Comparison of ENCODE assay signal across 30 cellular contexts in the genomic region with DNA sequence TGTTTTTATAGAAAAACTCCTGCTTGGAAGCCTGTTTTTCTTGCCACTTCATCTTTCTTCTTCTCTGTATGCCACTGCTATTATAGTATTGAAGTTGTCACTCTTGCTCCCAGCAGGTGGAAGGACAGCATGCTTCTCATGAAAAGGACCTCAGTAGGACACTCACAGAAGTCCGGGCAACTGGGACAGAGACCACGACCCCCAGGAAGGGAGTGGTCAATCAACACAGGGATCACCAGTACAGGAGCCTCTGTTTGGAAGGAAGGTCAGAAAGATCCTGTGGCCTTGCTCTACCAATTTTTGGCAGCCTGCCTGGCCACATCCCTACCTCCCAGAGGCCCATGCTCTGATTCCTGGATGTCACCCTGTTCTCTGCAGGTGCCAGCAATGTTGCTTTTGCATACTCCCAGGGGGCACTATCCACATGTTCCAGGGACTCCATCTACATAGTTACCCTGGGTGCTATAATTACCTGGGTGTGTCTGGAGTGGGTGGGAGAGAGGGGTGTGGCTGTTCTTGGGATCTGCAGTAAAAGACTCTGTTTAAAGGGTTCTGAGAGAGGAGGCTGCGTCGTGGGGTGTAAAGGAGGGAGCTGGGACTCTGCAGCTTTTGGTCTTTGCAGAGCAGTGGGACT. TPM values are rescaled to one million over a fixed set of nuclear protein-coding genes. Genes with fewer than 3 reads are reported as not detected.
DNase-seq lines count a peak whose midpoint lies in the region; ATAC-seq and TF ChIP-seq lines count a peak whose summit lies in the region.
"Had no signal": no experiment of that assay in that cellular context is flagged by ENCODE, and none has a peak within 500 bp of the region (broad histone marks: within the 10 kb centered on the region; RNA-seq: fewer than 3 reads in every experiment).

No MANE protein-coding gene starts in this region.

- TF ChIP-seq CTCF in osteocyte (IDR thresholded peaks at IDR 0.05) (no peak), spleen (IDR thresholded peaks at IDR 0.05 in 8 of 11, conservative IDR thresholded peaks at IDR 0.05 in 3 of 11) (no peak)

- no peak for TF ChIP-seq POLR2A in spleen (IDR thresholded peaks at IDR 0.05)

- H3K4me3 ChIP-seq in spleen = no peak overlapping the region
- H3K4me3 ChIP-seq: BLaER1 treated with 17β-estradiol and CSF1 and Interleukin-3, amounts not matched to agents 10 nM and 100 nM; left lung; Peyer's patch; sigmoid colon; SJSA1; suprapubic skin; uterus had no signal

- H3K36me3 ChIP-seq in spleen = no peaks in the 10 kb centered on the region
- H3K36me3 ChIP-seq: BLaER1 treated with 17β-estradiol and CSF1 and Interleukin-3, amounts not matched to agents 10 nM and 100 nM; left lung; Peyer's patch; sigmoid colon; SJSA1; suprapubic skin; uterus had no signal

- no peaks in the 10 kb centered on the region for H3K9me3 Mint-ChIP-seq in osteocyte (ENCODE audit: unreplicated experiment)
- H3K9me3 Mint-ChIP-seq: dendritic cell treated with granulocyte-macrophage colony-stimulating factor and Interleukin-4, amounts not matched to agents 40 ng/mL and 50 ng/mL, for 4 days; stimulated activated naive B cell treated with anti-CD40 and anti-IgM and Interleukin-4, amounts not matched to agents 10 μg/mL and 1 μg/mL and 100 μg/mL, for 72 hours; T-cell had no signal

- ATAC-seq in HG03108 (IDR thresholded peaks at IDR 0.05; ENCODE audit: unreplicated experiment) = no peak
- ATAC-seq: HCT116; left lung; stimulated activated naive B cell treated with anti-CD40 and anti-IgM and Interleukin-4, amounts not matched to agents 10 μg/mL and 1 μg/mL and 100 μg/mL, for 72 hours; T-cell had no signal

- no peaks in the 10 kb centered on the region for H3K36me3 Mint-ChIP-seq in osteocyte (ENCODE audit: unreplicated experiment)
- H3K36me3 Mint-ChIP-seq: stimulated activated naive B cell treated with anti-CD40 and anti-IgM and Interleukin-4, amounts not matched to agents 10 μg/mL and 1 μg/mL and 100 μg/mL, for 72 hours; T-cell had no signal

- H3K9me3 ChIP-seq in spleen = no peaks in the 10 kb centered on the region
- H3K9me3 ChIP-seq: BLaER1 treated with 17β-estradiol and CSF1 and Interleukin-3, amounts not matched to agents 10 nM and 100 nM; left lung; Peyer's patch; sigmoid colon; SJSA1; suprapubic skin; uterus had no signal

- peaks cover 3 to 17% (median 5%) of the 10 kb centered on the region in 6 donors for H3K4me1 ChIP-seq in spleen
- H3K4me1 ChIP-seq: Peyer's patch, uterus had no signal

- 38 to 54% (median 50%) methylated on average over 4 of the region's 4 CpGs for WGBS in spleen, 5 donors

- peak; percentile 29 for DNase-seq in activated CD8-positive, alpha-beta memory T cell treated with anti-CD3 and anti-CD28 coated beads, Interleukin-2, amount 50 U/mL, for 48 hours
- DNase-seq in activated CD8-positive, alpha-beta memory T cell treated with anti-CD3 and anti-CD28 coated beads for 24 hours = no peak
- peak; percentile 67 for DNase-seq in NCI-H345 (lab: John Stamatoyannopoulos, UW)
- DNase-seq in caudate nucleus (lab: John Stamatoyannopoulos, UW) = peak in 7 of 61 donors; percentile 13 to 55 (median 15)
- DNase-seq in osteocyte (ENCODE audit: extremely low spot score, unreplicated experiment) = peak; percentile 30
- no peak for DNase-seq in spleen
- DNase-seq in NCI-H446 treated with DMSO at 0.1 percent for 48 hours (lab: John Stamatoyannopoulos, UW) = no peak
- DNase-seq: activated CD4-positive, alpha-beta T cell treated with anti-CD3 and anti-CD28 coated beads, Interleukin-2, amount 50 U/mL, for 48 hours; activated CD4-positive, CD25-positive, alpha-beta regulatory T cell; activated CD8-positive, alpha-beta memory T cell treated with anti-CD3 and anti-CD28 coated beads, Interleukin-2, amount 50 U/mL, for 4 hours; activated naive CD4-positive, alpha-beta T cell treated with anti-CD3 and anti-CD28 coated beads, Interleukin-2, amount 50 U/mL, for 16 hours; aorta; Calu3; KBM-7; left lung; mesenchymal stem cell; MM.1S; NCI-H1694; Peyer's patch; sigmoid colon; stimulated activated CD4-positive, alpha-beta T cell treated with anti-CD3 and anti-CD28 coated beads, Interleukin-4, amount 100 ng/mL, for 4 hours; stimulated activated naive B cell treated with anti-CD40 and anti-IgM and Interleukin-4, amounts not matched to agents 10 μg/mL and 1 μg/mL and 100 μg/mL, for 72 hours; T-cell; uterus had no signal

- H3K4me3 Mint-ChIP-seq in osteocyte (ENCODE audit: unreplicated experiment) = no peak overlapping the region
- H3K4me3 Mint-ChIP-seq: dendritic cell treated with granulocyte-macrophage colony-stimulating factor and Interleukin-4, amounts not matched to agents 40 ng/mL and 50 ng/mL, for 4 days; stimulated activated naive B cell treated with anti-CD40 and anti-IgM and Interleukin-4, amounts not matched to agents 10 μg/mL and 1 μg/mL and 100 μg/mL, for 72 hours; T-cell had no signal

- peaks cover 0 to 12% (median 0%) of the 10 kb centered on the region in 7 donors for H3K27me3 ChIP-seq in spleen (replicated peaks in 1 of 7)
- H3K27me3 ChIP-seq: BLaER1 treated with 17β-estradiol and CSF1 and Interleukin-3, amounts not matched to agents 10 nM and 100 nM; Peyer's patch; sigmoid colon; SJSA1; suprapubic skin; uterus had no signal

- intact Hi-C loops in spleen (cut with DNase I; ENCODE audit: low total_unique reads) = loop anchor here (5.0 kb wide), 1 partner anchor 126 kb away; no protein-coding TSS in a partner anchor

- peak overlapping the region; percentile 41 for H3K27ac ChIP-seq in caudate nucleus (ENCODE audit: low read depth, low read length)
- peak overlapping the region in 2 of 8 donors; percentile 17 to 28 for H3K27ac ChIP-seq in spleen
- H3K27ac ChIP-seq: BLaER1 treated with 17β-estradiol and CSF1 and Interleukin-3, amounts not matched to agents 10 nM and 100 nM; left lung; Peyer's patch; sigmoid colon; SJSA1; suprapubic skin; uterus had no signal

- no peak overlapping the region for H3K27ac Mint-ChIP-seq in osteocyte (ENCODE audit: unreplicated experiment)
- H3K27ac Mint-ChIP-seq: dendritic cell treated with granulocyte-macrophage colony-stimulating factor and Interleukin-4, amounts not matched to agents 40 ng/mL and 50 ng/mL, for 4 days; stimulated activated naive B cell treated with anti-CD40 and anti-IgM and Interleukin-4, amounts not matched to agents 10 μg/mL and 1 μg/mL and 100 μg/mL, for 72 hours had no signal

- peaks cover 33% of the 10 kb centered on the region for H3K27me3 Mint-ChIP-seq in osteocyte (ENCODE audit: unreplicated experiment)

- H3K4me1 Mint-ChIP-seq in osteocyte (ENCODE audit: unreplicated experiment) = peaks cover 2% of the 10 kb centered on the region

RNA-seq across cellular contexts. Expression of a gene that starts 13.7 kb away (rescaled TPM):
- total RNA-seq in osteocyte = 30.2 and 34.4 TPM in 2 replicates
- total RNA-seq in spleen = 10 to 100 TPM; 43.3 to 69.8 (median 65.5) TPM
- 10 to 100 TPM in 1 of 3 donors, 1 to 10 TPM in 2; 6.9 to 10.8 (median 7.8) TPM for polyA plus RNA-seq in spleen

RNA-seq across cellular contexts. Expression of a gene that starts 17.8 kb away (rescaled TPM):
- 12.1 and 12.6 TPM in 2 replicates for total RNA-seq in osteocyte
- 100 to 1,000 TPM in 2 of 7 donors, 10 to 100 TPM in 5; 66.4 to 129 (median 92.7) TPM for total RNA-seq in spleen
- polyA plus RNA-seq in spleen = 10 to 100 TPM in 1 of 3 donors, 1 to 10 TPM in 2; 7.4 to 20.9 (median 8.5) TPM

Comparison
In these comparisons a context has a peak if more than half of its experiments do, and no peak if none do; other contexts are left out.
1. DNase-seq: peak in activated CD8-positive, alpha-beta memory T cell treated with anti-CD3 and anti-CD28 coated beads, Interleukin-2, amount 50 U/mL, for 48 hours (single experiment), NCI-H345 (single experiment) and osteocyte (single experiment); none in activated CD8-positive, alpha-beta memory T cell treated with anti-CD3 and anti-CD28 coated beads for 24 hours (single experiment), spleen (single experiment) and NCI-H446 treated with DMSO at 0.1 percent for 48 hours (single experiment).